ENCODE assay signal across 1 cellular context in the genomic region with DNA sequence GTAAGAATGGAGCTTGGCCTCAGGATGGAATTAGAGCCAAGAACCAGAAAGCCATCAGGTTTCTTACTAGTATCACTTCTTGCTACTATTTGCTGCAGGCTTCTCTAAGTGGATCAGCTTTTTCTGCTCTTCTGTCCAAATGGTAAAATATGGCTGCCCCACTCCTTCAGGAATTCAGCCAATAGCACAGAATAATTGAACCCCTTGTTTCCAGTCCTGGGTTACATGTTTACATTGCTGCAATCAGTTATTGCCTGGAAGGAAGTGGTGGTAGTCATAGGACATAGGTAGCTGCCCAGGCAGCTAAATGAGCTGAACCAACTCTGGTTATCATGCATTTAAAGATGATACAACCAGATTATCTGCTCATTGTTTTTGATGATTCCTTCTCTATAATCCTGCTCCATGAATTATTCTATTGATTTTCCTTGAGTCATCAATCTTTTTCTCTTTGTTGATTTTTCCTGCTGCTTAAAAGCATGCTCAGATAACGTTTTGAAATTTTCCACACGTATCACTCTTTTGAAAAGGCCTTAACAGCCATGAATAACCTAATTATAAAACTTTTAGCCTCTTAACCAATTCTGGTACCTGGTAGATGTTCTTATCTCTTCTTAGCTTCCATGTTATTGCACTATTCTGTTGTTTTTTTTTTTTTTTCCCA.
TF ChIP-seq lines count a peak whose summit lies in the region.

No MANE protein-coding gene starts in this region.

TF ChIP-seq in K562, 482 proteins besides CTCF, POLR2A, EP300 and RAD21 (continued from another document):
- TF ChIP-seq, protein P1, sequence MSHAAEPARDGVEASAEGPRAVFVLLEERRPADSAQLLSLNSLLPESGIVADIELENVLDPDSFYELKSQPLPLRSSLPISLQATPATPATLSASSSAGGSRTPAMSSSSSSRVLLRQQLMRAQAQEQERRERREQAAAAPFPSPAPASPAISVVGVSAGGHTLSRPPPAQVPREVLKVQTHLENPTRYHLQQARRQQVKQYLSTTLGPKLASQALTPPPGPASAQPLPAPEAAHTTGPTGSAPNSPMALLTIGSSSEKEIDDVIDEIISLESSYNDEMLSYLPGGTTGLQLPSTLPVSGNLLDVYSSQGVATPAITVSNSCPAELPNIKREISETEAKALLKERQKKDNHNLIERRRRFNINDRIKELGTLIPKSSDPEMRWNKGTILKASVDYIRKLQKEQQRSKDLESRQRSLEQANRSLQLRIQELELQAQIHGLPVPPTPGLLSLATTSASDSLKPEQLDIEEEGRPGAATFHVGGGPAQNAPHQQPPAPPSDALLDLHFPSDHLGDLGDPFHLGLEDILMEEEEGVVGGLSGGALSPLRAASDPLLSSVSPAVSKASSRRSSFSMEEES (CRISPR knock-in tag; IDR thresholded peaks at IDR 0.05), result no peak
- TF ChIP-seq ZNF143 (CRISPR knock-in tag; IDR thresholded peaks at IDR 0.05), result no peak
- TF ChIP-seq SRSF7 (optimal IDR thresholded peaks at IDR 0.05; ENCODE audit: low read depth, low read length), result no peak
- no peak for TF ChIP-seq PHF21A (IDR thresholded peaks at IDR 0.05; ENCODE audit: borderline replicate concordance, low read depth)
- TF ChIP-seq CAMTA2 (CRISPR knock-in tag; conservative IDR thresholded peaks at IDR 0.05), result no peak
- no peak for TF ChIP-seq CBX1 (IDR thresholded peaks at IDR 0.05; ENCODE audit: low read depth)
- TF ChIP-seq ZNF507 (tag; conservative IDR thresholded peaks at IDR 0.05), result no peak
- TF ChIP-seq, protein P2, sequence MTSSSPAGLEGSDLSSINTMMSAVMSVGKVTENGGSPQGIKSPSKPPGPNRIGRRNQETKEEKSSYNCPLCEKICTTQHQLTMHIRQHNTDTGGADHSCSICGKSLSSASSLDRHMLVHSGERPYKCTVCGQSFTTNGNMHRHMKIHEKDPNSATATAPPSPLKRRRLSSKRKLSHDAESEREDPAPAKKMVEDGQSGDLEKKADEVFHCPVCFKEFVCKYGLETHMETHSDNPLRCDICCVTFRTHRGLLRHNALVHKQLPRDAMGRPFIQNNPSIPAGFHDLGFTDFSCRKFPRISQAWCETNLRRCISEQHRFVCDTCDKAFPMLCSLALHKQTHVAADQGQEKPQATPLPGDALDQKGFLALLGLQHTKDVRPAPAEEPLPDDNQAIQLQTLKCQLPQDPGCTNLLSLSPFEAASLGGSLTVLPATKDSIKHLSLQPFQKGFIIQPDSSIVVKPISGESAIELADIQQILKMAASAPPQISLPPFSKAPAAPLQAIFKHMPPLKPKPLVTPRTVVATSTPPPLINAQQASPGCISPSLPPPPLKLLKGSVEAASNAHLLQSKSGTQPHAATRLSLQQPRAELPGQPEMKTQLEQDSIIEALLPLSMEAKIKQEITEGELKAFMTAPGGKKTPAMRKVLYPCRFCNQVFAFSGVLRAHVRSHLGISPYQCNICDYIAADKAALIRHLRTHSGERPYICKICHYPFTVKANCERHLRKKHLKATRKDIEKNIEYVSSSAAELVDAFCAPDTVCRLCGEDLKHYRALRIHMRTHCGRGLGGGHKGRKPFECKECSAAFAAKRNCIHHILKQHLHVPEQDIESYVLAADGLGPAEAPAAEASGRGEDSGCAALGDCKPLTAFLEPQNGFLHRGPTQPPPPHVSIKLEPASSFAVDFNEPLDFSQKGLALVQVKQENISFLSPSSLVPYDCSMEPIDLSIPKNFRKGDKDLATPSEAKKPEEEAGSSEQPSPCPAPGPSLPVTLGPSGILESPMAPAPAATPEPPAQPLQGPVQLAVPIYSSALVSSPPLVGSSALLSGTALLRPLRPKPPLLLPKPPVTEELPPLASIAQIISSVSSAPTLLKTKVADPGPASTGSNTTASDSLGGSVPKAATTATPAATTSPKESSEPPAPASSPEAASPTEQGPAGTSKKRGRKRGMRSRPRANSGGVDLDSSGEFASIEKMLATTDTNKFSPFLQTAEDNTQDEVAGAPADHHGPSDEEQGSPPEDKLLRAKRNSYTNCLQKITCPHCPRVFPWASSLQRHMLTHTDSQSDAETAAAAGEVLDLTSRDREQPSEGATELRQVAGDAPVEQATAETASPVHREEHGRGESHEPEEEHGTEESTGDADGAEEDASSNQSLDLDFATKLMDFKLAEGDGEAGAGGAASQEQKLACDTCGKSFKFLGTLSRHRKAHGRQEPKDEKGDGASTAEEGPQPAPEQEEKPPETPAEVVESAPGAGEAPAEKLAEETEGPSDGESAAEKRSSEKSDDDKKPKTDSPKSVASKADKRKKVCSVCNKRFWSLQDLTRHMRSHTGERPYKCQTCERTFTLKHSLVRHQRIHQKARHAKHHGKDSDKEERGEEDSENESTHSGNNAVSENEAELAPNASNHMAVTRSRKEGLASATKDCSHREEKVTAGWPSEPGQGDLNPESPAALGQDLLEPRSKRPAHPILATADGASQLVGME (CRISPR knock-in tag; IDR thresholded peaks at IDR 0.05), result no peak
- TF ChIP-seq, protein P3, sequence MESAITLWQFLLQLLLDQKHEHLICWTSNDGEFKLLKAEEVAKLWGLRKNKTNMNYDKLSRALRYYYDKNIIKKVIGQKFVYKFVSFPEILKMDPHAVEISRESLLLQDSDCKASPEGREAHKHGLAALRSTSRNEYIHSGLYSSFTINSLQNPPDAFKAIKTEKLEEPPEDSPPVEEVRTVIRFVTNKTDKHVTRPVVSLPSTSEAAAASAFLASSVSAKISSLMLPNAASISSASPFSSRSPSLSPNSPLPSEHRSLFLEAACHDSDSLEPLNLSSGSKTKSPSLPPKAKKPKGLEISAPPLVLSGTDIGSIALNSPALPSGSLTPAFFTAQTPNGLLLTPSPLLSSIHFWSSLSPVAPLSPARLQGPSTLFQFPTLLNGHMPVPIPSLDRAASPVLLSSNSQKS (CRISPR knock-in tag; IDR thresholded peaks at IDR 0.05), result no peak
- TF ChIP-seq POLR3G (IDR thresholded peaks at IDR 0.05; ENCODE audit: extremely low read depth, insufficient read length, insufficient replicate concordance), result no peak
- TF ChIP-seq, protein P4, sequence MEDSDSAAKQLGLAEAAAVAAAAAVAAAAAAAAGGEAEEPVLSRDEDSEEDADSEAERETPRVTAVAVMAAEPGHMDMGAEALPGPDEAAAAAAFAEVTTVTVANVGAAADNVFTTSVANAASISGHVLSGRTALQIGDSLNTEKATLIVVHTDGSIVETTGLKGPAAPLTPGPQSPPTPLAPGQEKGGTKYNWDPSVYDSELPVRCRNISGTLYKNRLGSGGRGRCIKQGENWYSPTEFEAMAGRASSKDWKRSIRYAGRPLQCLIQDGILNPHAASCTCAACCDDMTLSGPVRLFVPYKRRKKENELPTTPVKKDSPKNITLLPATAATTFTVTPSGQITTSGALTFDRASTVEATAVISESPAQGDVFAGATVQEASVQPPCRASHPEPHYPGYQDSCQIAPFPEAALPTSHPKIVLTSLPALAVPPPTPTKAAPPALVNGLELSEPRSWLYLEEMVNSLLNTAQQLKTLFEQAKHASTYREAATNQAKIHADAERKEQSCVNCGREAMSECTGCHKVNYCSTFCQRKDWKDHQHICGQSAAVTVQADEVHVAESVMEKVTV (CRISPR knock-in tag; IDR thresholded peaks at IDR 0.05), result no peak
- TF ChIP-seq OTX1 (CRISPR knock-in tag; IDR thresholded peaks at IDR 0.05), result no peak
- TF ChIP-seq, protein P5, sequence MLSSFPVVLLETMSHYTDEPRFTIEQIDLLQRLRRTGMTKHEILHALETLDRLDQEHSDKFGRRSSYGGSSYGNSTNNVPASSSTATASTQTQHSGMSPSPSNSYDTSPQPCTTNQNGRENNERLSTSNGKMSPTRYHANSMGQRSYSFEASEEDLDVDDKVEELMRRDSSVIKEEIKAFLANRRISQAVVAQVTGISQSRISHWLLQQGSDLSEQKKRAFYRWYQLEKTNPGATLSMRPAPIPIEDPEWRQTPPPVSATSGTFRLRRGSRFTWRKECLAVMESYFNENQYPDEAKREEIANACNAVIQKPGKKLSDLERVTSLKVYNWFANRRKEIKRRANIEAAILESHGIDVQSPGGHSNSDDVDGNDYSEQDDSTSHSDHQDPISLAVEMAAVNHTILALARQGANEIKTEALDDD (IDR thresholded peaks at IDR 0.05), result peak; percentile 27; the same call in 1 of the 2 replicates
- no peak for TF ChIP-seq MAZ (CRISPR knock-in tag; conservative IDR thresholded peaks at IDR 0.05 in 1 of 2, IDR thresholded peaks at IDR 0.05 in 1 of 2)
- no peak for TF ChIP-seq SMARCB1 (IDR thresholded peaks at IDR 0.05; ENCODE audit: insufficient read length, low read depth)
- no peak for TF ChIP-seq SMAD1 (IDR thresholded peaks at IDR 0.05; ENCODE audit: low read depth, low read length, partially characterized antibody)
- no peak for TF ChIP-seq MTA2 (IDR thresholded peaks at IDR 0.05; ENCODE audit: low read depth)
- no peak for TF ChIP-seq FOXM1 (IDR thresholded peaks at IDR 0.05; ENCODE audit: low read depth)
- TF ChIP-seq FOXM1 (CRISPR knock-in tag; IDR thresholded peaks at IDR 0.05; ENCODE audit: low read depth), result no peak
- TF ChIP-seq, protein P6, sequence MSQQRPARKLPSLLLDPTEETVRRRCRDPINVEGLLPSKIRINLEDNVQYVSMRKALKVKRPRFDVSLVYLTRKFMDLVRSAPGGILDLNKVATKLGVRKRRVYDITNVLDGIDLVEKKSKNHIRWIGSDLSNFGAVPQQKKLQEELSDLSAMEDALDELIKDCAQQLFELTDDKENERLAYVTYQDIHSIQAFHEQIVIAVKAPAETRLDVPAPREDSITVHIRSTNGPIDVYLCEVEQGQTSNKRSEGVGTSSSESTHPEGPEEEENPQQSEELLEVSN (IDR thresholded peaks at IDR 0.05; ENCODE audit: borderline replicate concordance in 1 of 2, extremely low read depth in 1 of 2, insufficient read depth in 1 of 2, insufficient read length in 1 of 2, low read depth in 1 of 2, low read length in 1 of 2, poor library complexity in 1 of 2, severe bottlenecking in 1 of 2), result no peak
- TF ChIP-seq, protein P7, sequence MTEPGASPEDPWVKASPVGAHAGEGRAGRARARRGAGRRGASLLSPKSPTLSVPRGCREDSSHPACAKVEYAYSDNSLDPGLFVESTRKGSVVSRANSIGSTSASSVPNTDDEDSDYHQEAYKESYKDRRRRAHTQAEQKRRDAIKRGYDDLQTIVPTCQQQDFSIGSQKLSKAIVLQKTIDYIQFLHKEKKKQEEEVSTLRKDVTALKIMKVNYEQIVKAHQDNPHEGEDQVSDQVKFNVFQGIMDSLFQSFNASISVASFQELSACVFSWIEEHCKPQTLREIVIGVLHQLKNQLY (CRISPR knock-in tag; conservative IDR thresholded peaks at IDR 0.05), result no peak
- no peak for TF ChIP-seq POLR2H (tag; IDR thresholded peaks at IDR 0.05; ENCODE audit: low read depth)
- TF ChIP-seq MTA1 (IDR thresholded peaks at IDR 0.05; ENCODE audit: borderline replicate concordance), result no peak
- 0 out of 2 replicates have a peak, but pooled peaks have one; percentile 20 for TF ChIP-seq SPI1 (IDR thresholded peaks at IDR 0.05; ENCODE audit: borderline replicate concordance, low read depth, low read length)
- TF ChIP-seq, protein P8, sequence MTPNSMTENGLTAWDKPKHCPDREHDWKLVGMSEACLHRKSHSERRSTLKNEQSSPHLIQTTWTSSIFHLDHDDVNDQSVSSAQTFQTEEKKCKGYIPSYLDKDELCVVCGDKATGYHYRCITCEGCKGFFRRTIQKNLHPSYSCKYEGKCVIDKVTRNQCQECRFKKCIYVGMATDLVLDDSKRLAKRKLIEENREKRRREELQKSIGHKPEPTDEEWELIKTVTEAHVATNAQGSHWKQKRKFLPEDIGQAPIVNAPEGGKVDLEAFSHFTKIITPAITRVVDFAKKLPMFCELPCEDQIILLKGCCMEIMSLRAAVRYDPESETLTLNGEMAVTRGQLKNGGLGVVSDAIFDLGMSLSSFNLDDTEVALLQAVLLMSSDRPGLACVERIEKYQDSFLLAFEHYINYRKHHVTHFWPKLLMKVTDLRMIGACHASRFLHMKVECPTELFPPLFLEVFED (CRISPR knock-in tag; conservative IDR thresholded peaks at IDR 0.05), result no peak
- no peak for TF ChIP-seq PHF8 (IDR thresholded peaks at IDR 0.05; ENCODE audit: borderline replicate concordance, low read length)
- no peak for TF ChIP-seq KLF1 (tag; IDR thresholded peaks at IDR 0.05)
- TF ChIP-seq NCOA4 (IDR thresholded peaks at IDR 0.05; ENCODE audit: partially characterized antibody), result no peak
- TF ChIP-seq, protein P9, sequence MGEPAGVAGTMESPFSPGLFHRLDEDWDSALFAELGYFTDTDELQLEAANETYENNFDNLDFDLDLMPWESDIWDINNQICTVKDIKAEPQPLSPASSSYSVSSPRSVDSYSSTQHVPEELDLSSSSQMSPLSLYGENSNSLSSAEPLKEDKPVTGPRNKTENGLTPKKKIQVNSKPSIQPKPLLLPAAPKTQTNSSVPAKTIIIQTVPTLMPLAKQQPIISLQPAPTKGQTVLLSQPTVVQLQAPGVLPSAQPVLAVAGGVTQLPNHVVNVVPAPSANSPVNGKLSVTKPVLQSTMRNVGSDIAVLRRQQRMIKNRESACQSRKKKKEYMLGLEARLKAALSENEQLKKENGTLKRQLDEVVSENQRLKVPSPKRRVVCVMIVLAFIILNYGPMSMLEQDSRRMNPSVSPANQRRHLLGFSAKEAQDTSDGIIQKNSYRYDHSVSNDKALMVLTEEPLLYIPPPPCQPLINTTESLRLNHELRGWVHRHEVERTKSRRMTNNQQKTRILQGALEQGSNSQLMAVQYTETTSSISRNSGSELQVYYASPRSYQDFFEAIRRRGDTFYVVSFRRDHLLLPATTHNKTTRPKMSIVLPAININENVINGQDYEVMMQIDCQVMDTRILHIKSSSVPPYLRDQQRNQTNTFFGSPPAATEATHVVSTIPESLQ (CRISPR knock-in tag; IDR thresholded peaks at IDR 0.05), result no peak
- TF ChIP-seq ZNF57 (CRISPR knock-in tag; IDR thresholded peaks at IDR 0.05), result no peak
- TF ChIP-seq IRF2 (CRISPR knock-in tag; IDR thresholded peaks at IDR 0.05), result no peak
